1 cellular context compared by ENCODE assay signal in the genomic region with DNA sequence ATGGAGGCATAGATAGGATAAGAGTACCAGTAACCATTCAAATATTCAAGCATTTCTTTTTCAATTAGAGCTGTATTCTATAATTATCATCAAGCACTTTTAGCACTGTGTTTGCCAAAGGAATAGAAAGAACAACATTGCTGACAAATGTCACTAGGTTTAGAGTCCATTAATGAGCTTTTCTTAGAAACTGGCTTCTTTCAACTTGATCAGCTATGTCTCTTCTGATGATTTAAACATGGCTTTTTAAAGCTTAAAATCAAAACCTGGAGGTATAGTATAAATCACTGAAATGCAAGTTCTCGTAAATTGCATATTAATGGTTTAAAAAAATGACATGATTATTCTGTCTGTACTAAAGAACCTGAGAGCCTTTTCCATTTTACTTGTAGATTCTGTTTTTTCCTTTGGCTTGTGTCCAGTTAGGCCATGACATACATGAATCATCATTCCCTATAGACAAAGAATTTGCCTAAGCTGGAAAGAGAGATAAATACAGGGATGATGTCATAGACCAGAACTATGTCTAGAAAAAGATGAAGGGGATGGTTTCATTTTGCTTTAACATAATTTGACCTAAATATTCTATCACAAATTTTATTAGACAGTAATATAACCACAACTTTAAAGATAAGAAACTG.
TF ChIP-seq lines count a peak whose summit lies in the region.

No MANE protein-coding gene starts in this region.

TF ChIP-seq in WTC11, 78 proteins besides CTCF, POLR2A, EP300 and RAD21 (continued from another document):
- TF ChIP-seq, protein P1, sequence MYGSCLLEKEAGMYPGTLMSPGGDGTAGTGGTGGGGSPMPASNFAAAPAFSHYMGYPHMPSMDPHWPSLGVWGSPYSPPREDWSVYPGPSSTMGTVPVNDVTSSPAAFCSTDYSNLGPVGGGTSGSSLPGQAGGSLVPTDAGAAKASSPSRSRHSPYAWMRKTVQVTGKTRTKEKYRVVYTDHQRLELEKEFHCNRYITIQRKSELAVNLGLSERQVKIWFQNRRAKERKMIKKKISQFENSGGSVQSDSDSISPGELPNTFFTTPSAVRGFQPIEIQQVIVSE (CRISPR knock-in tag; IDR thresholded peaks at IDR 0.05; ENCODE audit: borderline replicate concordance), result no peak
- no peak for TF ChIP-seq E2F5 (CRISPR knock-in tag; IDR thresholded peaks at IDR 0.05)
- TF ChIP-seq, protein P2, sequence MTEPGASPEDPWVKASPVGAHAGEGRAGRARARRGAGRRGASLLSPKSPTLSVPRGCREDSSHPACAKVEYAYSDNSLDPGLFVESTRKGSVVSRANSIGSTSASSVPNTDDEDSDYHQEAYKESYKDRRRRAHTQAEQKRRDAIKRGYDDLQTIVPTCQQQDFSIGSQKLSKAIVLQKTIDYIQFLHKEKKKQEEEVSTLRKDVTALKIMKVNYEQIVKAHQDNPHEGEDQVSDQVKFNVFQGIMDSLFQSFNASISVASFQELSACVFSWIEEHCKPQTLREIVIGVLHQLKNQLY (CRISPR knock-in tag; IDR thresholded peaks at IDR 0.05), result no peak
- TF ChIP-seq, protein P3, sequence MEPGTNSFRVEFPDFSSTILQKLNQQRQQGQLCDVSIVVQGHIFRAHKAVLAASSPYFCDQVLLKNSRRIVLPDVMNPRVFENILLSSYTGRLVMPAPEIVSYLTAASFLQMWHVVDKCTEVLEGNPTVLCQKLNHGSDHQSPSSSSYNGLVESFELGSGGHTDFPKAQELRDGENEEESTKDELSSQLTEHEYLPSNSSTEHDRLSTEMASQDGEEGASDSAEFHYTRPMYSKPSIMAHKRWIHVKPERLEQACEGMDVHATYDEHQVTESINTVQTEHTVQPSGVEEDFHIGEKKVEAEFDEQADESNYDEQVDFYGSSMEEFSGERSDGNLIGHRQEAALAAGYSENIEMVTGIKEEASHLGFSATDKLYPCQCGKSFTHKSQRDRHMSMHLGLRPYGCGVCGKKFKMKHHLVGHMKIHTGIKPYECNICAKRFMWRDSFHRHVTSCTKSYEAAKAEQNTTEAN (CRISPR knock-in tag; IDR thresholded peaks at IDR 0.05), result no peak
- no peak for TF ChIP-seq SP1 (CRISPR knock-in tag; conservative IDR thresholded peaks at IDR 0.05)
- no peak for TF ChIP-seq ETV6 (CRISPR knock-in tag; IDR thresholded peaks at IDR 0.05)
- TF ChIP-seq SOX15 (CRISPR knock-in tag; IDR thresholded peaks at IDR 0.05), result no peak
- no peak for TF ChIP-seq RORB (CRISPR knock-in tag; IDR thresholded peaks at IDR 0.05)
- TF ChIP-seq FOXP1 (CRISPR knock-in tag; IDR thresholded peaks at IDR 0.05; ENCODE audit: borderline replicate concordance), result no peak
- no peak for TF ChIP-seq ZNF532 (CRISPR knock-in tag; IDR thresholded peaks at IDR 0.05; ENCODE audit: borderline replicate concordance)
- TF ChIP-seq ZNF263 (CRISPR knock-in tag; IDR thresholded peaks at IDR 0.05; ENCODE audit: low read depth), result no peak
- TF ChIP-seq TEAD1 (CRISPR knock-in tag; IDR thresholded peaks at IDR 0.05), result no peak
- no peak for TF ChIP-seq CREM (CRISPR knock-in tag; IDR thresholded peaks at IDR 0.05)
- TF ChIP-seq SMAD4 (CRISPR knock-in tag; IDR thresholded peaks at IDR 0.05), result no peak
- TF ChIP-seq E2F4 (CRISPR knock-in tag; IDR thresholded peaks at IDR 0.05; ENCODE audit: borderline replicate concordance, low read depth), result no peak
- no peak for TF ChIP-seq ZBTB21 (CRISPR knock-in tag; IDR thresholded peaks at IDR 0.05; ENCODE audit: borderline replicate concordance)
- no peak for TF ChIP-seq PRRX2 (CRISPR knock-in tag; IDR thresholded peaks at IDR 0.05)
- no peak for TF ChIP-seq MYBL2 (CRISPR knock-in tag; IDR thresholded peaks at IDR 0.05)
